1 cellular context compared by ENCODE assay signal in genomic region chr6:34145161-34146020, GRCh38.
TF ChIP-seq lines count a peak whose summit lies in the region.

No MANE protein-coding gene starts in this region.

TF ChIP-seq in IMR-90, 13 proteins besides CTCF, POLR2A, EP300 and RAD21 (continued from another document):
- TF ChIP-seq SMC3 (IDR thresholded peaks at IDR 0.05; ENCODE audit: low read depth, low read length), result no peak
- no peak for TF ChIP-seq CEBPB (IDR thresholded peaks at IDR 0.05; ENCODE audit: low read depth, low read length)
- TF ChIP-seq BHLHE40 (IDR thresholded peaks at IDR 0.05; ENCODE audit: low read depth, low read length), result no peak
- TF ChIP-seq RCOR1 (IDR thresholded peaks at IDR 0.05; ENCODE audit: insufficient replicate concordance, low read length), result no peak
- no peak for TF ChIP-seq MAZ (IDR thresholded peaks at IDR 0.05; ENCODE audit: borderline replicate concordance, low read depth, low read length)
- no peak for TF ChIP-seq RFX5 (IDR thresholded peaks at IDR 0.05; ENCODE audit: low read depth, low read length)
- no peak for TF ChIP-seq NFE2L2 (IDR thresholded peaks at IDR 0.05; ENCODE audit: low read depth, low read length)
- no peak for TF ChIP-seq ELK1 (IDR thresholded peaks at IDR 0.05; ENCODE audit: borderline replicate concordance, low read depth, low read length)
TF ChIP-seq in IMR-90: peak in this region for 0.
